ENCODE assay signal across 1 cellular context in genomic region chr22:37674951-37675929, GRCh38.
A peak's percentile ranks its signal among the peaks of the same experiment; 100 is the strongest.
TF ChIP-seq lines count a peak whose summit lies in the region.

Gene LGALS1, plus strand, starts transcription at chr22:37675636. Its CDS starts 67 bp downstream, at chr22:37675703.

TF ChIP-seq in HEK293, 187 proteins besides CTCF, POLR2A, EP300 and RAD21 (continued from another document and continues in another):
- TF ChIP-seq TSHZ1 (tag by site-specific recombination; IDR thresholded peaks at IDR 0.05; ENCODE audit: borderline replicate concordance) (no peak), KLF17 (tag by site-specific recombination; IDR thresholded peaks at IDR 0.05) (peak; percentile 63), ZXDB (tag by site-specific recombination; IDR thresholded peaks at IDR 0.05) (peak; percentile 77; the same call in 1 of the 2 replicates), ZSCAN5A (tag by site-specific recombination; IDR thresholded peaks at IDR 0.05) (peak; percentile 15; the same call in 1 of the 2 replicates), ZSCAN4 (tag by site-specific recombination; IDR thresholded peaks at IDR 0.05) (no peak), ZNF621 (tag by site-specific recombination; IDR thresholded peaks at IDR 0.05) (no peak), ZFP37 (tag by site-specific recombination; IDR thresholded peaks at IDR 0.05) (peak; percentile 70; the same call in 1 of the 2 replicates), INSM2 (tag by site-specific recombination; IDR thresholded peaks at IDR 0.05) (peak; percentile 64; the same call in 1 of the 2 replicates), ZNF585B (tag by site-specific recombination; IDR thresholded peaks at IDR 0.05) (no peak), IKZF3 (tag by site-specific recombination; IDR thresholded peaks at IDR 0.05) (peak; percentile 59), ZNF416 (tag by site-specific recombination; IDR thresholded peaks at IDR 0.05) (no peak), ZNF362 (tag by site-specific recombination; IDR thresholded peaks at IDR 0.05) (no peak), ZNF701 (tag by site-specific recombination; IDR thresholded peaks at IDR 0.05) (no peak), ZNF48 (tag by site-specific recombination; IDR thresholded peaks at IDR 0.05) (no peak), ZNF561 (tag by site-specific recombination; IDR thresholded peaks at IDR 0.05; ENCODE audit: borderline replicate concordance) (peak; percentile 75; the same call in 1 of the 2 replicates), ZNF280D (tag by site-specific recombination; IDR thresholded peaks at IDR 0.05) (no peak), ZBTB20 (tag by site-specific recombination; IDR thresholded peaks at IDR 0.05) (peak; percentile 97), ZNF350 (tag by site-specific recombination; IDR thresholded peaks at IDR 0.05) (no peak), ZNF354C (tag by site-specific recombination; IDR thresholded peaks at IDR 0.05; ENCODE audit: borderline replicate concordance, low read depth) (no peak), ZNF776 (tag by site-specific recombination; IDR thresholded peaks at IDR 0.05; ENCODE audit: borderline replicate concordance) (no peak), PRDM2 (tag by site-specific recombination; IDR thresholded peaks at IDR 0.05; ENCODE audit: borderline replicate concordance) (no peak), ZNF830 (tag by site-specific recombination; IDR thresholded peaks at IDR 0.05; ENCODE audit: low read depth) (no peak), ZNF488 (tag by site-specific recombination; IDR thresholded peaks at IDR 0.05) (no peak), KLF10 (tag by site-specific recombination; IDR thresholded peaks at IDR 0.05) (peak; percentile 24; the same call in 1 of the 2 replicates), ZNF19 (tag by site-specific recombination; IDR thresholded peaks at IDR 0.05; ENCODE audit: low read depth) (no peak), ZNF18 (tag by site-specific recombination; IDR thresholded peaks at IDR 0.05) (no peak), ZNF529 (tag by site-specific recombination; IDR thresholded peaks at IDR 0.05; ENCODE audit: insufficient replicate concordance) (no peak), ZFP69B (tag by site-specific recombination; IDR thresholded peaks at IDR 0.05) (peak; percentile 97), ZNF266 (tag by site-specific recombination; IDR thresholded peaks at IDR 0.05; ENCODE audit: low read depth) (no peak), ZNF311 (tag by site-specific recombination; IDR thresholded peaks at IDR 0.05; ENCODE audit: borderline replicate concordance) (no peak), ZFP41 (tag by site-specific recombination; IDR thresholded peaks at IDR 0.05; ENCODE audit: borderline replicate concordance) (no peak), ZNF521 (tag by site-specific recombination; IDR thresholded peaks at IDR 0.05) (no peak), ZNF114 (tag by site-specific recombination; IDR thresholded peaks at IDR 0.05) (no peak)
